Comparison of ENCODE assay signal across 28 cellular contexts in the genomic region with DNA sequence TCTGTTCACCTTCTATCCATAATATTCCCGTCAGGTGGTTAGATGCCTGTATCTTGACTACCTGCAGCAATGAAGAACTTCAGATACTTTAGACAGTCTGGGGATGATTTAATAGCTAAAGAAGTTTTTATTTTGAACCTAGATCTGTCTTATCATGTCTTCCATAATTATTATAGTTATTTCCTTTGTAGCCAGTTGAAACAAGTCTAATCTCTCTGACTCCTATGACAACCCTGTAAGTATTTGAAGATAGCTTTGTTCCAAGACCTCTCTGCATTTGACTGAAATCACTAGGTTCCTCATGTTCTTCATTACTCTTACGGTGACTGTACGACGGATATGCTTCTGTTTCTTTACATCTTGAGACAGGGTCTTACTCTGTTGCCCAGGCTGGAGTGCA.
"Had no signal": no experiment of that assay in that cellular context is flagged by ENCODE, and none has a peak within 500 bp of the region (broad histone marks: within the 10 kb centered on the region; RNA-seq: fewer than 3 reads in every experiment).

No MANE protein-coding gene starts in this region.

- H3K9me3 ChIP-seq: ovary, psoas muscle, right lobe of liver, sigmoid colon, thoracic aorta, thyroid gland, tibial nerve, upper lobe of left lung, vagina had no signal

- H3K36me3 ChIP-seq: neural progenitor cell, ovary, right lobe of liver, sigmoid colon, stomach, thoracic aorta, thyroid gland, tibial nerve, upper lobe of left lung, vagina had no signal

- H3K36me3 Mint-ChIP-seq: natural killer cell; neural progenitor cell; stimulated activated effector memory CD8-positive, alpha-beta T cell treated with anti-CD3 and anti-CD28 coated beads, Interleukin-12 subunit alpha, Interleukin-12 subunit beta, amount 100 ng/mL, for 72 hours; stimulated activated naive B cell treated with anti-CD40 and anti-IgM and Interleukin-4, amounts not matched to agents 10 μg/mL and 1 μg/mL and 100 μg/mL, for 72 hours had no signal

- H3K9ac ChIP-seq: neural progenitor cell, parathyroid adenoma had no signal

- H3K79me2 ChIP-seq: parathyroid adenoma had no signal

- ATAC-seq: natural killer cell; psoas muscle; right cardiac atrium; right lobe of liver; stimulated activated effector memory CD8-positive, alpha-beta T cell treated with anti-CD3 and anti-CD28 coated beads, Interleukin-12 subunit alpha, Interleukin-12 subunit beta, amount 100 ng/mL, for 72 hours; stimulated activated naive B cell treated with anti-CD40 and anti-IgM and Interleukin-4, amounts not matched to agents 10 μg/mL and 1 μg/mL and 100 μg/mL, for 72 hours had no signal

- H3K27me3 Mint-ChIP-seq: progenitor cell of endocrine pancreas; stimulated activated naive B cell treated with anti-CD40 and anti-IgM and Interleukin-4, amounts not matched to agents 10 μg/mL and 1 μg/mL and 100 μg/mL, for 72 hours; stimulated activated naive CD8-positive, alpha-beta T cell treated with anti-CD3 and anti-CD28 coated beads, Interleukin-15, Interleukin-2, amounts not matched to agents 100 ng/mL and 50 ng/mL, for 24 hours had no signal

- H3K4me3 ChIP-seq: neural progenitor cell, ovary, psoas muscle, right lobe of liver, sigmoid colon, stomach, thoracic aorta, thyroid gland, tibial nerve, upper lobe of left lung, vagina had no signal

- H3K27ac ChIP-seq: neural progenitor cell, ovary, parathyroid adenoma, psoas muscle, right lobe of liver, sigmoid colon, stomach, thoracic aorta, thyroid gland, tibial nerve, upper lobe of left lung, vagina had no signal

- H3K4me1 ChIP-seq: neural progenitor cell, parathyroid adenoma, psoas muscle, right lobe of liver, sigmoid colon, stomach, thyroid gland, tibial nerve, upper lobe of left lung, vagina had no signal

- H3K27me3 ChIP-seq: neural progenitor cell, ovary, right lobe of liver, sigmoid colon, stomach, thyroid gland, tibial nerve, upper lobe of left lung, vagina had no signal

- H3K4me3 Mint-ChIP-seq: natural killer cell; nephron; neural progenitor cell; stimulated activated effector memory CD8-positive, alpha-beta T cell treated with anti-CD3 and anti-CD28 coated beads, Interleukin-12 subunit alpha, Interleukin-12 subunit beta, amount 100 ng/mL, for 72 hours; stimulated activated naive B cell treated with anti-CD40 and anti-IgM and Interleukin-4, amounts not matched to agents 10 μg/mL and 1 μg/mL and 100 μg/mL, for 72 hours; stimulated activated naive CD8-positive, alpha-beta T cell treated with anti-CD3 and anti-CD28 coated beads, Interleukin-15, Interleukin-2, amounts not matched to agents 100 ng/mL and 50 ng/mL, for 24 hours had no signal

- DNase-seq: natural killer cell; occipital lobe; ovary; posterior cingulate gyrus; psoas muscle; right cardiac atrium; right lobe of liver; sigmoid colon; small intestine; stimulated activated CD4-positive, alpha-beta T cell treated with anti-CD3 and anti-CD28 coated beads, Interleukin-15, amount 100 ng/mL, for 24 hours; stimulated activated CD4-positive, alpha-beta T cell treated with anti-CD3 and anti-CD28 coated beads, Interleukin-2, amount 100 ng/mL, for 24 hours; stimulated activated CD4-positive, alpha-beta T cell treated with anti-CD3 and anti-CD28 coated beads, Interleukin-2, amount 100 ng/mL, for 48 hours; stimulated activated CD4-positive, alpha-beta T cell treated with anti-CD3 and anti-CD28 coated beads, Interleukin-4, amount 100 ng/mL, for 24 hours; stimulated activated naive B cell treated with anti-CD40 and anti-IgM and Interleukin-4, amounts not matched to agents 10 μg/mL and 1 μg/mL and 100 μg/mL, for 72 hours; stimulated activated naive CD4-positive, alpha-beta T cell treated with Interleukin-2 at 50 U/mL for 16 hours; stomach; thyroid gland; trophoblast cell; upper lobe of left lung had no signal

- H3K4me2 ChIP-seq: neural progenitor cell had no signal

- H3K4me1 Mint-ChIP-seq: natural killer cell; nephron; neural progenitor cell; stimulated activated effector memory CD8-positive, alpha-beta T cell treated with anti-CD3 and anti-CD28 coated beads, Interleukin-12 subunit alpha, Interleukin-12 subunit beta, amount 100 ng/mL, for 72 hours; stimulated activated naive B cell treated with anti-CD40 and anti-IgM and Interleukin-4, amounts not matched to agents 10 μg/mL and 1 μg/mL and 100 μg/mL, for 72 hours had no signal

- H2AFZ ChIP-seq: neural progenitor cell, parathyroid adenoma had no signal

- H3K9me3 Mint-ChIP-seq: nephron, neural progenitor cell had no signal

- H3K27ac Mint-ChIP-seq: natural killer cell; nephron; neural progenitor cell; progenitor cell of endocrine pancreas; stimulated activated effector memory CD8-positive, alpha-beta T cell treated with anti-CD3 and anti-CD28 coated beads, Interleukin-12 subunit alpha, Interleukin-12 subunit beta, amount 100 ng/mL, for 72 hours; stimulated activated naive B cell treated with anti-CD40 and anti-IgM and Interleukin-4, amounts not matched to agents 10 μg/mL and 1 μg/mL and 100 μg/mL, for 72 hours; stimulated activated naive CD8-positive, alpha-beta T cell treated with anti-CD3 and anti-CD28 coated beads, Interleukin-15, Interleukin-2, amounts not matched to agents 100 ng/mL and 50 ng/mL, for 24 hours had no signal
